In genomic region chr12:50117057-50117622, GRCh38 we compare ENCODE assay signal across 18 cellular contexts. TPM values are rescaled to one million over a fixed set of nuclear protein-coding genes. Genes with fewer than 3 reads are reported as not detected.
DNase-seq lines count a peak whose midpoint lies in the region; ATAC-seq and TF ChIP-seq lines count a peak whose summit lies in the region.
"Had no signal": no experiment of that assay in that cellular context is flagged by ENCODE, and none has a peak within 500 bp of the region (broad histone marks: within the 10 kb centered on the region; RNA-seq: fewer than 3 reads in every experiment).

No MANE protein-coding gene starts in this region.

- no peaks in the 10 kb centered on the region for H3K9me3 Mint-ChIP-seq in activated naive CD8-positive, alpha-beta T cell treated with anti-CD3 and anti-CD28 coated beads, Interleukin-2, amount 50 U/mL, for 24 hours

- H3K4me3 Mint-ChIP-seq in activated naive CD8-positive, alpha-beta T cell treated with anti-CD3 and anti-CD28 coated beads, Interleukin-2, amount 50 U/mL, for 24 hours = no peak overlapping the region

- H3K4me3 ChIP-seq in right atrium auricular region (no peak overlapping the region), skeletal muscle tissue (ENCODE audit: low read length in 3 of 3) (no peak overlapping the region), BE2C (ENCODE audit: low read depth, low read length) (no peak overlapping the region)
- H3K4me3 ChIP-seq: BLaER1 treated with 17β-estradiol and CSF1 and Interleukin-3, amounts not matched to agents 10 nM and 100 nM; GM23248 had no signal

- H3K27me3 ChIP-seq in right atrium auricular region = no peaks in the 10 kb centered on the region
- no peaks in the 10 kb centered on the region for H3K27me3 ChIP-seq in skeletal muscle tissue (ENCODE audit: control insufficient read depth in 3 of 3, insufficient read depth in 3 of 3, low read length in 3 of 3)
- H3K27me3 ChIP-seq in BE2C = no peaks in the 10 kb centered on the region
- H3K27me3 ChIP-seq: BLaER1 treated with 17β-estradiol and CSF1 and Interleukin-3, amounts not matched to agents 10 nM and 100 nM had no signal

- H3K36me3 Mint-ChIP-seq in activated naive CD8-positive, alpha-beta T cell treated with anti-CD3 and anti-CD28 coated beads, Interleukin-2, amount 50 U/mL, for 24 hours (ENCODE audit: low read depth) = peaks cover 30% of the 10 kb centered on the region

- peaks cover 36% of the 10 kb centered on the region for H3K4me1 Mint-ChIP-seq in activated naive CD8-positive, alpha-beta T cell treated with anti-CD3 and anti-CD28 coated beads, Interleukin-2, amount 50 U/mL, for 24 hours

- TF ChIP-seq CTCF in right atrium auricular region (IDR thresholded peaks at IDR 0.05) (no peak), BE2C (IDR thresholded peaks at IDR 0.05; ENCODE audit: low read depth, low read length) (no peak)

- peak overlapping the region; percentile 59 for H3K27ac Mint-ChIP-seq in activated naive CD8-positive, alpha-beta T cell treated with anti-CD3 and anti-CD28 coated beads, Interleukin-2, amount 50 U/mL, for 24 hours
- H3K27ac Mint-ChIP-seq: progenitor cell of endocrine pancreas had no signal

- DNase-seq in NCI-H2029 (lab: John Stamatoyannopoulos, UW) = peak; percentile 66
- no peak for DNase-seq in activated naive CD8-positive, alpha-beta T cell treated with anti-CD3 and anti-CD28 coated beads, Interleukin-2, amount 50 U/mL, for 24 hours
- DNase-seq in right atrium auricular region (ENCODE audit: low spot score) = no peak
- DNase-seq in BE2C = no peak
- DNase-seq in GDM1 (lab: John Stamatoyannopoulos, UW) = no peak
- DNase-seq: activated CD4-positive, alpha-beta T cell treated with anti-CD3 and anti-CD28 coated beads for 1 hour; cortex of kidney; DND-41; glutamatergic neuron; GM23248; Karpas-422; NCI-H1417 treated with DMSO at 0.1 percent for 48 hours; NCI-H446; SHP77 had no signal

- H3K9ac ChIP-seq in skeletal muscle tissue (ENCODE audit: low read depth in 1 of 3, low read length in 3 of 3) = peak overlapping the region in 2 of 3 donors; percentile 32 to 57
- H3K9ac ChIP-seq: GM23248 had no signal

- H3K9me3 ChIP-seq in right atrium auricular region = no peaks in the 10 kb centered on the region
- no peaks in the 10 kb centered on the region for H3K9me3 ChIP-seq in skeletal muscle tissue (ENCODE audit: control insufficient read depth in 3 of 3, low read length in 3 of 3)
- H3K9me3 ChIP-seq in BE2C = no peaks in the 10 kb centered on the region
- H3K9me3 ChIP-seq: BLaER1 treated with 17β-estradiol and CSF1 and Interleukin-3, amounts not matched to agents 10 nM and 100 nM had no signal

- H3K36me3 ChIP-seq in right atrium auricular region (peaks cover 26% of the 10 kb centered on the region), skeletal muscle tissue (ENCODE audit: control insufficient read depth in 3 of 3, insufficient read depth in 3 of 3, low read length in 3 of 3) (peaks cover 24 to 39% (median 26%) of the 10 kb centered on the region in 3 donors), BE2C (peaks cover 35% of the 10 kb centered on the region)

- no peak for ATAC-seq in activated naive CD8-positive, alpha-beta T cell treated with anti-CD3 and anti-CD28 coated beads, Interleukin-2, amount 50 U/mL, for 24 hours
- ATAC-seq in esophagus mucosa = no peak

- H3K4me1 ChIP-seq in right atrium auricular region (peaks cover 0 to 27% of the 10 kb centered on the region in 2 donors), skeletal muscle tissue (ENCODE audit: control insufficient read depth in 3 of 3, insufficient read depth in 3 of 3, low read length in 3 of 3) (peaks cover 23 to 45% (median 29%) of the 10 kb centered on the region in 3 donors), BE2C (no peaks in the 10 kb centered on the region)

- peak overlapping the region; percentile 14 to 40 for H3K27ac ChIP-seq in right atrium auricular region
- H3K27ac ChIP-seq in skeletal muscle tissue (ENCODE audit: low read depth, low read length) = peak overlapping the region; percentile 47
- H3K27ac ChIP-seq: BLaER1 treated with 17β-estradiol and CSF1 and Interleukin-3, amounts not matched to agents 10 nM and 100 nM; GM23248 had no signal

- H3K27me3 Mint-ChIP-seq in activated naive CD8-positive, alpha-beta T cell treated with anti-CD3 and anti-CD28 coated beads, Interleukin-2, amount 50 U/mL, for 24 hours = no peaks in the 10 kb centered on the region
- H3K27me3 Mint-ChIP-seq: progenitor cell of endocrine pancreas had no signal

RNA-seq across cellular contexts. Expression of gene COX14, which starts 5.1 kb away (rescaled TPM):
- total RNA-seq in right atrium auricular region (100 to 1,000 TPM; 139 to 181 TPM), skeletal muscle tissue (37.1 TPM), esophagus mucosa (37.9 TPM)
- 204 TPM for polyA plus RNA-seq in BE2C (2012; ENCODE audit: insufficient read depth, insufficient read length, low read depth)

RNA-seq across cellular contexts. Expression of gene GPD1, which starts 13.3 kb away (rescaled TPM):
- total RNA-seq in right atrium auricular region (10 to 100 TPM in 1 of 2 donors, 1 to 10 TPM in 1; 8.8 to 38.7 TPM), skeletal muscle tissue (104 TPM), esophagus mucosa (0.56 TPM)
- polyA plus RNA-seq in BE2C (2012; ENCODE audit: insufficient read depth, insufficient read length, low read depth) = 1.6 TPM
- total RNA-seq: GM23248 had no signal
- polyA plus RNA-seq: GM23248 had no signal

RNA-seq across cellular contexts. Expression of gene SMARCD1, which starts 32.0 kb away (rescaled TPM):
- 10 to 100 TPM; 29.6 to 35.5 TPM for total RNA-seq in right atrium auricular region
- 19.3 TPM for total RNA-seq in skeletal muscle tissue
- 215 TPM for polyA plus RNA-seq in BE2C (2012; ENCODE audit: insufficient read depth, insufficient read length, low read depth)
- total RNA-seq in esophagus mucosa = 28.8 TPM

RNA-seq across cellular contexts. Expression of gene CERS5, which starts 50.0 kb away (rescaled TPM):
- 10 to 100 TPM in 1 of 2 donors, 1 to 10 TPM in 1; 6.7 to 11.2 TPM for total RNA-seq in right atrium auricular region
- total RNA-seq in skeletal muscle tissue = 43.8 TPM
- 23.7 TPM for polyA plus RNA-seq in BE2C (2012; ENCODE audit: insufficient read depth, insufficient read length, low read depth)
- 21.9 TPM for total RNA-seq in esophagus mucosa

RNA-seq across cellular contexts. Expression of gene ASIC1, which starts 59.7 kb away (rescaled TPM):
- total RNA-seq in right atrium auricular region (1 to 10 TPM in 1 of 2 donors, under 1 TPM in 1; 0.24 to 1.4 TPM), skeletal muscle tissue (2.6 TPM), esophagus mucosa (2.1 TPM)
- polyA plus RNA-seq in BE2C (2012; ENCODE audit: insufficient read depth, insufficient read length, low read depth) = 60.5 TPM
